5 cellular contexts compared by ENCODE assay signal in genomic region chr11:83862033-83862432, GRCh38.
"Had no signal": no experiment of that assay in that cellular context is flagged by ENCODE, and none has a peak within 500 bp of the region (broad histone marks: within the 10 kb centered on the region; RNA-seq: fewer than 3 reads in every experiment).

No MANE protein-coding gene starts in this region.

- ATAC-seq: HepG2, K562 had no signal

- H3K4me3 ChIP-seq: K562 had no signal

- DNase-seq: IMR-90 had no signal

- FAIRE-seq: HepG2, HTR-8/SVneo, K562 had no signal

- H3K27ac ChIP-seq: HL-60 had no signal
